27 cellular contexts compared by ENCODE assay signal in genomic region chr5:90641528-90641927, GRCh38.
DNase-seq lines count a peak whose midpoint lies in the region; ATAC-seq, FAIRE-seq and TF ChIP-seq lines count a peak whose summit lies in the region.
"Had no signal": no experiment of that assay in that cellular context is flagged by ENCODE, and none has a peak within 500 bp of the region (broad histone marks: within the 10 kb centered on the region; RNA-seq: fewer than 3 reads in every experiment).

No MANE protein-coding gene starts in this region.

- RAD21 ChIA-PET in GM12878 (lab: Charles Lee; ENCODE audit: unreplicated experiment), result interaction anchor here (0.7 to 1.9 kb wide), 6 partner anchors 9 to 742 kb away, joined by 3 to 8 read pairs (median 4); partner anchors contain the start of gene ARRDC3

- H3K4me3 ChIP-seq in cardiac muscle cell, result no peak overlapping the region
- no peak overlapping the region for H3K4me3 ChIP-seq in GM12878
- H3K4me3 ChIP-seq: ovary, upper lobe of left lung had no signal

- TF ChIP-seq CTCF in cardiac muscle cell (IDR thresholded peaks at IDR 0.05; ENCODE audit: low read depth, low read length) (no peak), GM12878 (IDR thresholded peaks at IDR 0.05 in 2 of 3, conservative IDR thresholded peaks at IDR 0.05 in 1 of 3; ENCODE audit: control insufficient read depth in 2 of 3, extremely low read depth in 1 of 3, insufficient read depth in 1 of 3, low read depth in 3 of 3, low read length in 3 of 3) (no peak)

- CTCF ChIA-PET in GM12878 (lab: Yijun Ruan, JAX), result interaction anchor here (1.0 kb wide), 1 partner anchor 30 kb away, joined by 5 read pairs; no protein-coding TSS in a partner anchor

- H3K9me3 ChIP-seq in cardiac muscle cell (ENCODE audit: low read depth), result no peaks in the 10 kb centered on the region
- peaks cover 2% of the 10 kb centered on the region; the same call in 2 of the 3 replicates for H3K9me3 ChIP-seq in GM12878 (replicated peaks; ENCODE audit: control insufficient read depth, insufficient read depth, low read length)
- H3K9me3 ChIP-seq: ovary, upper lobe of left lung had no signal

- intact Hi-C loops in Right ventricle myocardium superior (cut with DNase I), result no loop called here
- intact Hi-C loops in GM12878 (cut with micrococcal nuclease; ENCODE audit: unreplicated experiment), result no loop called here

- peak overlapping the region; percentile 30 for H2AFZ ChIP-seq in GM12878 (ENCODE audit: control insufficient read depth, low read depth, low read length)

- no peak for TF ChIP-seq EP300 in GM12878 (IDR thresholded peaks at IDR 0.05; ENCODE audit: borderline replicate concordance in 1 of 2, control insufficient read depth in 1 of 2, low read depth in 2 of 2, low read length in 2 of 2)

- TF ChIP-seq POLR2A in GM12878 (IDR thresholded peaks at IDR 0.05; ENCODE audit: low read depth, low read length), result no peak

- no peaks in the 10 kb centered on the region for H3K27me3 ChIP-seq in cardiac muscle cell
- no peaks in the 10 kb centered on the region for H3K27me3 ChIP-seq in GM12878 (replicated peaks in 1 of 2; ENCODE audit: control insufficient read depth in 2 of 2, insufficient read depth in 2 of 2, low read length in 1 of 2)
- H3K27me3 ChIP-seq: ovary, upper lobe of left lung had no signal

- no peaks in the 10 kb centered on the region; the same call in none of the 2 replicates for H3K79me2 ChIP-seq in GM12878 (ENCODE audit: control insufficient read depth, insufficient read depth, low read length)

- ATAC-seq in Right ventricle myocardium superior (ENCODE audit: poor library complexity) (no peak), GM12878 (peak; percentile 44), HG02642 (IDR thresholded peaks at IDR 0.05; ENCODE audit: poor library complexity, unreplicated experiment) (no peak)
- ATAC-seq: left ventricle myocardium superior; stimulated activated naive B cell treated with anti-CD40 and anti-IgM and Interleukin-4, amounts not matched to agents 10 μg/mL and 1 μg/mL and 100 μg/mL, for 72 hours had no signal

- H4K20me1 ChIP-seq in GM12878 (ENCODE audit: control insufficient read depth, insufficient read depth), result no peaks in the 10 kb centered on the region

- WGBS in GM12878 (ENCODE audit: insufficient coverage, insufficient replicate concordance, low lambda C conversion rate, missing lambda C conversion rate), result 35% methylated on average over 3 of the region's 3 CpGs

- SMC1A ChIA-PET in GM12878 (lab: Charles Lee; ENCODE audit: uncharacterized antibody, unreplicated experiment), result interaction anchor here (0.6 to 3.6 kb wide), 11 partner anchors 10 to 324 kb away, joined by 3 to 31 read pairs (median 6); no protein-coding TSS in a partner anchor

- in situ Hi-C loops in GM12878 (cut with MboI), result no loop called here

- H3K4me1 ChIP-seq in cardiac muscle cell (ENCODE audit: low read depth) (peaks cover 54% of the 10 kb centered on the region), GM12878 (ENCODE audit: control insufficient read depth, insufficient read depth, low read length) (peaks cover 13% of the 10 kb centered on the region; the same call in 1 of the 2 replicates)
- H3K4me1 ChIP-seq: upper lobe of left lung had no signal

- POLR2A ChIA-PET in GM12878 (lab: Charles Lee), result interaction anchor here (1.5 kb wide), 1 partner anchor 9 kb away, joined by 4 read pairs; no protein-coding TSS in a partner anchor

- TF ChIP-seq RAD21 in GM12878 (IDR thresholded peaks at IDR 0.05; ENCODE audit: insufficient read depth, low read depth, low read length), result no peak

- H3K36me3 ChIP-seq in cardiac muscle cell (no peaks in the 10 kb centered on the region), GM12878 (ENCODE audit: control insufficient read depth in 2 of 2, insufficient read depth in 2 of 2, low read length in 1 of 2) (no peaks in the 10 kb centered on the region)
- H3K36me3 ChIP-seq: ovary, upper lobe of left lung had no signal

- no TSS peak for BruUV-seq in GM12878 (replicated peaks; lab: Mats Ljungman, UMichigan)

- H3K4me2 ChIP-seq in GM12878 (ENCODE audit: control insufficient read depth, insufficient read depth), result peak overlapping the region; percentile 86; the same call in 1 of the 2 replicates

- FAIRE-seq in GM12878 (lab: Jason Lieb, UNC), result no peak
- FAIRE-seq: A204.1, GM12892, keratinocyte had no signal

- peak overlapping the region; percentile 53; the same call in 1 of the 2 replicates for H3K9ac ChIP-seq in GM12878 (ENCODE audit: control insufficient read depth, insufficient read depth, low read length)

- H3K27ac ChIP-seq in cardiac muscle cell (peak overlapping the region; percentile 75), GM12878 (ENCODE audit: control insufficient read depth, insufficient read depth) (peak overlapping the region; percentile 93)
- H3K27ac ChIP-seq: ovary, upper lobe of left lung had no signal

- DNase-seq in cardiac muscle cell (ENCODE audit: low read depth in 1 of 2, low spot score in 1 of 2), result peak in 1 of 2 donors; percentile 26
- no peak for DNase-seq in Right ventricle myocardium superior
- peak; percentile 20 for DNase-seq in MV-4-11 (lab: John Stamatoyannopoulos, UW)
- DNase-seq in GM12878 (ENCODE audit: low read depth, low spot score), result peak; percentile 55
- no peak for DNase-seq in NCI-H187 treated with DMSO at 0.1 percent for 48 hours (lab: John Stamatoyannopoulos, UW)
- DNase-seq in germinal center (ENCODE audit: low spot score), result no peak
- DNase-seq in NCI-H2171 treated with DMSO at 0.1 percent for 48 hours (lab: John Stamatoyannopoulos, UW), result no peak
- DNase-seq: activated CD4-positive, alpha-beta memory T cell treated with anti-CD3 and anti-CD28 coated beads, Interleukin-2, amount 10 ng/mL, durations not matched to agents 7 days and 5 days; activated CD8-positive, alpha-beta memory T cell treated with anti-CD3 and anti-CD28 coated beads, Interleukin-2, amount 50 U/mL, for 48 hours; activated naive CD4-positive, alpha-beta T cell treated with Interleukin-2 at 50 U/mL for 16 hours; CD4-positive, alpha-beta T cell; endodermal cell; H9; head of caudate nucleus; IMR-90; left ventricle myocardium superior; mesendoderm; NCI-H2029 treated with DMSO at 0.1 percent for 48 hours; NCI-H226; NCI-H748 treated with DMSO at 0.1 percent for 48 hours; ovary; stimulated activated naive B cell treated with anti-CD40 and anti-IgM and Interleukin-4, amounts not matched to agents 10 μg/mL and 1 μg/mL and 100 μg/mL, for 72 hours; upper lobe of left lung had no signal

TF ChIP-seq in GM12878, 131 proteins besides CTCF, POLR2A, EP300 and RAD21:
- TF ChIP-seq MYB (IDR thresholded peaks at IDR 0.05; ENCODE audit: borderline replicate concordance, low read depth, low read length) (no peak), SPI1 (IDR thresholded peaks at IDR 0.05; ENCODE audit: borderline replicate concordance, insufficient read depth, low read depth, low read length) (peak; percentile 36; the same call in 1 of the 2 replicates), RUNX3 (IDR thresholded peaks at IDR 0.05; ENCODE audit: low read length) (peak; percentile 50)

Comparison
In these comparisons a context has a peak if more than half of its experiments do, and no peak if none do; other contexts are left out.
1. DNase-seq: peak in MV-4-11 (single experiment) and GM12878 (single experiment); none in Right ventricle myocardium superior (single experiment), NCI-H187 treated with DMSO at 0.1 percent for 48 hours (single experiment), germinal center (single experiment) and NCI-H2171 treated with DMSO at 0.1 percent for 48 hours (single experiment).